8 cellular contexts compared by ENCODE assay signal in the genomic region with DNA sequence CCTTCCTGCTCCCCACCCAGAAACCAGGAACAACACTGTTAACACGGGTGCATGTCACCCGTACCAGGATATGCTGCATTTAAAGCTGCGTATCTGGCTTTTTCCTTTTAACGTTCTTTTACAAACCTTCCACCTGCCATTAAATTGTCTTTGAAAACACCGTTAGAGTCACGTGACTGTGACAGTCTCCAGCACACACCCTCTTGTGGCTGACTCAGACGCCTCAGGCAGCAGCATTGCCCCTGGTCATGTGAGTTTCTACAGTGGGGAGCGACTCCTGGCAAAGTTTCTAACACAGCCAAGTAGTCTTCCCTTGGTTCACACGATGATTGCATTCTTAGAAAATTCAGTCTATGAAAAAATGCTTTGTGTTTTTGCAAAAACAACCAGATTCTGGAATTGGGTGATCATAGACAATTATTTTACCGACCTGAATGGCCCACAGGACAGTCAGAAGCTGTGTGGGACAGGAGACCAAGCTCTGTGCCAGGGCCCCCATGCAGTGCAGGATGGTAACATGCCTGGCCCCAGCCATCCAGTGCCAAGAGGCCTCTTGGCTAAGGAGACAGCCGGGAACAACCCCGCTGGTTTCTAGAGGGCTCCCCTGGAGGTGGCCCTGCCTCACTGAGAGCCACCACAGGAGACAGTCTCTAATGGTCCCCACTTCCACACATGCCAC.
A peak's percentile ranks its signal among the peaks of the same experiment; 100 is the strongest.
DNase-seq lines count a peak whose midpoint lies in the region; ATAC-seq, FAIRE-seq and TF ChIP-seq lines count a peak whose summit lies in the region.

No MANE protein-coding gene starts in this region.

- peak overlapping the region; percentile 1 for H3K4me3 Mint-ChIP-seq in activated naive CD8-positive, alpha-beta T cell treated with anti-CD3 and anti-CD28 coated beads, Interleukin-2, amount 10 ng/mL, durations not matched to agents 7 days and 5 days
- no peak overlapping the region for H3K4me3 Mint-ChIP-seq in stimulated activated effector memory CD8-positive, alpha-beta T cell treated with anti-CD3 and anti-CD28 coated beads, Interleukin-12 subunit alpha, Interleukin-12 subunit beta, amount 100 ng/mL, for 72 hours

- no peak for TF ChIP-seq POLR2A in GM12891 (IDR thresholded peaks at IDR 0.05; ENCODE audit: low read depth, low read length)

- H3K36me3 Mint-ChIP-seq in activated naive CD8-positive, alpha-beta T cell treated with anti-CD3 and anti-CD28 coated beads, Interleukin-2, amount 10 ng/mL, durations not matched to agents 7 days and 5 days, result no peaks in the 10 kb centered on the region
- H3K36me3 Mint-ChIP-seq in stimulated activated effector memory CD8-positive, alpha-beta T cell treated with anti-CD3 and anti-CD28 coated beads, Interleukin-12 subunit alpha, Interleukin-12 subunit beta, amount 100 ng/mL, for 72 hours, result peaks cover 2% of the 10 kb centered on the region

- peak; percentile 79 for ATAC-seq in activated naive CD8-positive, alpha-beta T cell treated with anti-CD3 and anti-CD28 coated beads, Interleukin-2, amount 10 ng/mL, durations not matched to agents 7 days and 5 days (ENCODE audit: low read depth)
- ATAC-seq in stimulated activated effector memory CD8-positive, alpha-beta T cell treated with anti-CD3 and anti-CD28 coated beads, Interleukin-12 subunit alpha, Interleukin-12 subunit beta, amount 100 ng/mL, for 72 hours, result peak; percentile 57
- ATAC-seq in HG03108 (IDR thresholded peaks at IDR 0.05; ENCODE audit: unreplicated experiment), result no peak

- H3K4me2 ChIP-seq in BLaER1, result peak overlapping the region; percentile 54

- DNase-seq in GM12891 (ENCODE audit: insufficient read length, low spot score) (peak; percentile 80), NCI-H774 (lab: John Stamatoyannopoulos, UW) (peak; percentile 5), iPS DF 19.7 (ENCODE audit: low read depth, low spot score) (peak; percentile 28)
- DNase-seq in activated naive CD8-positive, alpha-beta T cell treated with anti-CD3 and anti-CD28 coated beads, Interleukin-2, amount 10 ng/mL, durations not matched to agents 7 days and 5 days, result no peak
- no peak for DNase-seq in stimulated activated effector memory CD8-positive, alpha-beta T cell treated with anti-CD3 and anti-CD28 coated beads, Interleukin-12 subunit alpha, Interleukin-12 subunit beta, amount 100 ng/mL, for 72 hours (ENCODE audit: low spot score in 2 of 2)
- DNase-seq in effector CD8-positive, alpha-beta T cell (lab: John Stamatoyannopoulos, UW), result no peak

- H3K27ac Mint-ChIP-seq in activated naive CD8-positive, alpha-beta T cell treated with anti-CD3 and anti-CD28 coated beads, Interleukin-2, amount 10 ng/mL, durations not matched to agents 7 days and 5 days, result no peak overlapping the region
- no peak overlapping the region for H3K27ac Mint-ChIP-seq in stimulated activated effector memory CD8-positive, alpha-beta T cell treated with anti-CD3 and anti-CD28 coated beads, Interleukin-12 subunit alpha, Interleukin-12 subunit beta, amount 100 ng/mL, for 72 hours

- H3K4me1 Mint-ChIP-seq in activated naive CD8-positive, alpha-beta T cell treated with anti-CD3 and anti-CD28 coated beads, Interleukin-2, amount 10 ng/mL, durations not matched to agents 7 days and 5 days, result peaks cover 4% of the 10 kb centered on the region
- H3K4me1 Mint-ChIP-seq in stimulated activated effector memory CD8-positive, alpha-beta T cell treated with anti-CD3 and anti-CD28 coated beads, Interleukin-12 subunit alpha, Interleukin-12 subunit beta, amount 100 ng/mL, for 72 hours, result peaks cover 7% of the 10 kb centered on the region

- H3K4me3 ChIP-seq in BLaER1, result no peak overlapping the region

- H3K9me3 ChIP-seq in BLaER1, result no peaks in the 10 kb centered on the region

- no peak overlapping the region for H3K27ac ChIP-seq in BLaER1

- no peaks in the 10 kb centered on the region for H3K27me3 Mint-ChIP-seq in activated naive CD8-positive, alpha-beta T cell treated with anti-CD3 and anti-CD28 coated beads, Interleukin-2, amount 10 ng/mL, durations not matched to agents 7 days and 5 days

- no peak for FAIRE-seq in GM12891 (lab: Jason Lieb, UNC)

- H3K9ac ChIP-seq in BLaER1, result no peak overlapping the region

- no peaks in the 10 kb centered on the region for H4K20me1 ChIP-seq in BLaER1

- peaks cover 15% of the 10 kb centered on the region for H3K36me3 ChIP-seq in BLaER1

- no peaks in the 10 kb centered on the region for H3K9me3 Mint-ChIP-seq in activated naive CD8-positive, alpha-beta T cell treated with anti-CD3 and anti-CD28 coated beads, Interleukin-2, amount 10 ng/mL, durations not matched to agents 7 days and 5 days
- H3K9me3 Mint-ChIP-seq in stimulated activated effector memory CD8-positive, alpha-beta T cell treated with anti-CD3 and anti-CD28 coated beads, Interleukin-12 subunit alpha, Interleukin-12 subunit beta, amount 100 ng/mL, for 72 hours, result no peaks in the 10 kb centered on the region

- H3K27me3 ChIP-seq in BLaER1, result no peaks in the 10 kb centered on the region

- peaks cover 34% of the 10 kb centered on the region for H3K4me1 ChIP-seq in BLaER1

- POLR2A ChIA-PET in activated naive CD8-positive, alpha-beta T cell treated with anti-CD3 and anti-CD28 coated beads, Interleukin-2, amount 10 ng/mL, durations not matched to agents 7 days and 5 days (lab: Charles Lee), result no interaction called here

TF ChIP-seq in GM12891, 5 proteins besides CTCF, POLR2A, EP300 and RAD21:
- no peak for TF ChIP-seq TAF1 (IDR thresholded peaks at IDR 0.05; ENCODE audit: low read depth, low read length)

Comparison
In these comparisons a context has a peak if more than half of its experiments do, and no peak if none do; other contexts are left out.
1. DNase-seq: peak in GM12891 (single experiment), NCI-H774 (single experiment) and iPS DF 19.7 (single experiment); none in activated naive CD8-positive, alpha-beta T cell treated with anti-CD3 and anti-CD28 coated beads, Interleukin-2, amount 10 ng/mL, durations not matched to agents 7 days and 5 days (single experiment), stimulated activated effector memory CD8-positive, alpha-beta T cell treated with anti-CD3 and anti-CD28 coated beads, Interleukin-12 subunit alpha, Interleukin-12 subunit beta, amount 100 ng/mL, for 72 hours (0 of 2) and effector CD8-positive, alpha-beta T cell (single experiment).